Comparison of ENCODE assay signal across 12 cellular contexts in the genomic region with DNA sequence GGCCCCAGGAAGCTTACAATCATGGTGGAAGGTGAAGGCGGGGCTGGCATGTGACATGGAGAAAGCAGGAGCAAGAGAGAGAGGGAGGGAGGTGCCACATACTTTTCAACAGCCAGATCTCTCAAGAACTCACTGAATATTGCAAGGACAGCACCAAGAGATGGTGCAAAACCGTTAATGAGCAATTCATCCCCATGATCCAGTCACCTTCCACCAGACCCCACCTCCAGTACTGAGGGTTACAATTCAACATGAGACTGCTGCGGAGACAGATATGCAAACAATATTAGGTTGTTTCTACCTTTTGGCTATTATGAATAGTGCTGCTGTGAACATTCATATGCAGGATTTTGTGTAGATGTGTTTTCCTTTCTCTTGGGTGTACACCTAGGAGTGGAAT.
"Had no signal": no experiment of that assay in that cellular context is flagged by ENCODE, and none has a peak within 500 bp of the region (broad histone marks: within the 10 kb centered on the region; RNA-seq: fewer than 3 reads in every experiment).

No MANE protein-coding gene starts in this region.

- H3K4me3 Mint-ChIP-seq: activated CD8-positive, alpha-beta T cell treated with anti-CD3 and anti-CD28 coated beads, Interleukin-2, amount 10 ng/mL, durations not matched to agents 7 days and 5 days; activated naive CD4-positive, alpha-beta T cell treated with anti-CD3 and anti-CD28 coated beads for 36 hours; T-helper 1 cell treated with Interleukin-12 subunit alpha and Interleukin-12 subunit beta and Interleukin-4 antibody, amounts not matched to agents 30 μg/mL and 1 μg/mL, for 36 hours; type B pancreatic cell had no signal

- ATAC-seq: activated CD8-positive, alpha-beta T cell treated with anti-CD3 and anti-CD28 coated beads, Interleukin-2, amount 10 ng/mL, durations not matched to agents 7 days and 5 days; gastrocnemius medialis had no signal

- H3K27me3 Mint-ChIP-seq: type B pancreatic cell had no signal

- H3K27me3 ChIP-seq: gastrocnemius medialis, right atrium auricular region had no signal

- H3K36me3 ChIP-seq: gastrocnemius medialis, left ventricle myocardium inferior, right atrium auricular region had no signal

- DNase-seq: activated CD4-positive, alpha-beta T cell treated with anti-CD3 and anti-CD28 coated beads for 48 hours; activated CD8-positive, alpha-beta T cell treated with anti-CD3 and anti-CD28 coated beads, Interleukin-2, amount 10 ng/mL, durations not matched to agents 7 days and 5 days; activated naive CD4-positive, alpha-beta T cell treated with anti-CD3 and anti-CD28 coated beads for 36 hours; cortex of kidney; effector memory CD4-positive, alpha-beta T cell; gastrocnemius medialis; left ventricle myocardium inferior; small intestine; substantia nigra had no signal

- H3K4me3 ChIP-seq: gastrocnemius medialis, left ventricle myocardium inferior, right atrium auricular region had no signal

- H3K9me3 Mint-ChIP-seq: type B pancreatic cell had no signal

- H3K27ac Mint-ChIP-seq: activated CD8-positive, alpha-beta T cell treated with anti-CD3 and anti-CD28 coated beads, Interleukin-2, amount 10 ng/mL, durations not matched to agents 7 days and 5 days; activated naive CD4-positive, alpha-beta T cell treated with anti-CD3 and anti-CD28 coated beads for 36 hours; type B pancreatic cell had no signal

- H3K36me3 Mint-ChIP-seq: type B pancreatic cell had no signal

- H3K9me3 ChIP-seq: gastrocnemius medialis, right atrium auricular region had no signal

- H3K27ac ChIP-seq: gastrocnemius medialis, left ventricle myocardium inferior, right atrium auricular region had no signal

- H3K4me1 ChIP-seq: gastrocnemius medialis, left ventricle myocardium inferior, right atrium auricular region had no signal
